1 cellular context compared by ENCODE assay signal in genomic region chr19:44750713-44751112, GRCh38.
TF ChIP-seq lines count a peak whose summit lies in the region.

No MANE protein-coding gene starts in this region.

TF ChIP-seq in H1, 55 proteins besides CTCF, POLR2A, EP300 and RAD21:
- no peak for TF ChIP-seq TBP (IDR thresholded peaks at IDR 0.05; ENCODE audit: low read depth, low read length)
- TF ChIP-seq TCF12 (IDR thresholded peaks at IDR 0.05; ENCODE audit: low read depth, low read length) = no peak
- TF ChIP-seq SP1 (IDR thresholded peaks at IDR 0.05; ENCODE audit: low read depth, low read length) = no peak
- no peak for TF ChIP-seq CBX8 (IDR thresholded peaks at IDR 0.05; ENCODE audit: borderline replicate concordance, low read depth, low read length)
- no peak for TF ChIP-seq BACH1 (IDR thresholded peaks at IDR 0.05; ENCODE audit: low read length)
- TF ChIP-seq NRF1 (IDR thresholded peaks at IDR 0.05; ENCODE audit: low read depth, low read length) = no peak
- TF ChIP-seq TAF7 (optimal IDR thresholded peaks at IDR 0.05; ENCODE audit: borderline replicate concordance, low read depth, low read length) = no peak
- TF ChIP-seq, protein P1, sequence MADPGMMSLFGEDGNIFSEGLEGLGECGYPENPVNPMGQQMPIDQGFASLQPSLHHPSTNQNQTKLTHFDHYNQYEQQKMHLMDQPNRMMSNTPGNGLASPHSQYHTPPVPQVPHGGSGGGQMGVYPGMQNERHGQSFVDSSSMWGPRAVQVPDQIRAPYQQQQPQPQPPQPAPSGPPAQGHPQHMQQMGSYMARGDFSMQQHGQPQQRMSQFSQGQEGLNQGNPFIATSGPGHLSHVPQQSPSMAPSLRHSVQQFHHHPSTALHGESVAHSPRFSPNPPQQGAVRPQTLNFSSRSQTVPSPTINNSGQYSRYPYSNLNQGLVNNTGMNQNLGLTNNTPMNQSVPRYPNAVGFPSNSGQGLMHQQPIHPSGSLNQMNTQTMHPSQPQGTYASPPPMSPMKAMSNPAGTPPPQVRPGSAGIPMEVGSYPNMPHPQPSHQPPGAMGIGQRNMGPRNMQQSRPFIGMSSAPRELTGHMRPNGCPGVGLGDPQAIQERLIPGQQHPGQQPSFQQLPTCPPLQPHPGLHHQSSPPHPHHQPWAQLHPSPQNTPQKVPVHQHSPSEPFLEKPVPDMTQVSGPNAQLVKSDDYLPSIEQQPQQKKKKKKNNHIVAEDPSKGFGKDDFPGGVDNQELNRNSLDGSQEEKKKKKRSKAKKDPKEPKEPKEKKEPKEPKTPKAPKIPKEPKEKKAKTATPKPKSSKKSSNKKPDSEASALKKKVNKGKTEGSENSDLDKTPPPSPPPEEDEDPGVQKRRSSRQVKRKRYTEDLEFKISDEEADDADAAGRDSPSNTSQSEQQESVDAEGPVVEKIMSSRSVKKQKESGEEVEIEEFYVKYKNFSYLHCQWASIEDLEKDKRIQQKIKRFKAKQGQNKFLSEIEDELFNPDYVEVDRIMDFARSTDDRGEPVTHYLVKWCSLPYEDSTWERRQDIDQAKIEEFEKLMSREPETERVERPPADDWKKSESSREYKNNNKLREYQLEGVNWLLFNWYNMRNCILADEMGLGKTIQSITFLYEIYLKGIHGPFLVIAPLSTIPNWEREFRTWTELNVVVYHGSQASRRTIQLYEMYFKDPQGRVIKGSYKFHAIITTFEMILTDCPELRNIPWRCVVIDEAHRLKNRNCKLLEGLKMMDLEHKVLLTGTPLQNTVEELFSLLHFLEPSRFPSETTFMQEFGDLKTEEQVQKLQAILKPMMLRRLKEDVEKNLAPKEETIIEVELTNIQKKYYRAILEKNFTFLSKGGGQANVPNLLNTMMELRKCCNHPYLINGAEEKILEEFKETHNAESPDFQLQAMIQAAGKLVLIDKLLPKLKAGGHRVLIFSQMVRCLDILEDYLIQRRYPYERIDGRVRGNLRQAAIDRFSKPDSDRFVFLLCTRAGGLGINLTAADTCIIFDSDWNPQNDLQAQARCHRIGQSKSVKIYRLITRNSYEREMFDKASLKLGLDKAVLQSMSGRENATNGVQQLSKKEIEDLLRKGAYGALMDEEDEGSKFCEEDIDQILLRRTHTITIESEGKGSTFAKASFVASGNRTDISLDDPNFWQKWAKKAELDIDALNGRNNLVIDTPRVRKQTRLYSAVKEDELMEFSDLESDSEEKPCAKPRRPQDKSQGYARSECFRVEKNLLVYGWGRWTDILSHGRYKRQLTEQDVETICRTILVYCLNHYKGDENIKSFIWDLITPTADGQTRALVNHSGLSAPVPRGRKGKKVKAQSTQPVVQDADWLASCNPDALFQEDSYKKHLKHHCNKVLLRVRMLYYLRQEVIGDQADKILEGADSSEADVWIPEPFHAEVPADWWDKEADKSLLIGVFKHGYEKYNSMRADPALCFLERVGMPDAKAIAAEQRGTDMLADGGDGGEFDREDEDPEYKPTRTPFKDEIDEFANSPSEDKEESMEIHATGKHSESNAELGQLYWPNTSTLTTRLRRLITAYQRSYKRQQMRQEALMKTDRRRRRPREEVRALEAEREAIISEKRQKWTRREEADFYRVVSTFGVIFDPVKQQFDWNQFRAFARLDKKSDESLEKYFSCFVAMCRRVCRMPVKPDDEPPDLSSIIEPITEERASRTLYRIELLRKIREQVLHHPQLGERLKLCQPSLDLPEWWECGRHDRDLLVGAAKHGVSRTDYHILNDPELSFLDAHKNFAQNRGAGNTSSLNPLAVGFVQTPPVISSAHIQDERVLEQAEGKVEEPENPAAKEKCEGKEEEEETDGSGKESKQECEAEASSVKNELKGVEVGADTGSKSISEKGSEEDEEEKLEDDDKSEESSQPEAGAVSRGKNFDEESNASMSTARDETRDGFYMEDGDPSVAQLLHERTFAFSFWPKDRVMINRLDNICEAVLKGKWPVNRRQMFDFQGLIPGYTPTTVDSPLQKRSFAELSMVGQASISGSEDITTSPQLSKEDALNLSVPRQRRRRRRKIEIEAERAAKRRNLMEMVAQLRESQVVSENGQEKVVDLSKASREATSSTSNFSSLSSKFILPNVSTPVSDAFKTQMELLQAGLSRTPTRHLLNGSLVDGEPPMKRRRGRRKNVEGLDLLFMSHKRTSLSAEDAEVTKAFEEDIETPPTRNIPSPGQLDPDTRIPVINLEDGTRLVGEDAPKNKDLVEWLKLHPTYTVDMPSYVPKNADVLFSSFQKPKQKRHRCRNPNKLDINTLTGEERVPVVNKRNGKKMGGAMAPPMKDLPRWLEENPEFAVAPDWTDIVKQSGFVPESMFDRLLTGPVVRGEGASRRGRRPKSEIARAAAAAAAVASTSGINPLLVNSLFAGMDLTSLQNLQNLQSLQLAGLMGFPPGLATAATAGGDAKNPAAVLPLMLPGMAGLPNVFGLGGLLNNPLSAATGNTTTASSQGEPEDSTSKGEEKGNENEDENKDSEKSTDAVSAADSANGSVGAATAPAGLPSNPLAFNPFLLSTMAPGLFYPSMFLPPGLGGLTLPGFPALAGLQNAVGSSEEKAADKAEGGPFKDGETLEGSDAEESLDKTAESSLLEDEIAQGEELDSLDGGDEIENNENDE (IDR thresholded peaks at IDR 0.05; ENCODE audit: insufficient replicate concordance, low read length) = no peak
- TF ChIP-seq ASH2L (IDR thresholded peaks at IDR 0.05; ENCODE audit: low read length) = no peak
- TF ChIP-seq RXRA (IDR thresholded peaks at IDR 0.05; ENCODE audit: insufficient read depth, low read depth, low read length) = no peak
- TF ChIP-seq NANOG (IDR thresholded peaks at IDR 0.05; ENCODE audit: insufficient read depth, low read depth, low read length, poor library complexity, severe bottlenecking) = no peak
- no peak for TF ChIP-seq HDAC6 (IDR thresholded peaks at IDR 0.05; ENCODE audit: low read depth, low read length)
- TF ChIP-seq BCL11A (IDR thresholded peaks at IDR 0.05; ENCODE audit: low read depth in 2 of 2, low read length in 2 of 2) = no peak
- TF ChIP-seq RFX5 (IDR thresholded peaks at IDR 0.05; ENCODE audit: borderline replicate concordance, low read depth, low read length) = no peak
